In the genomic region with DNA sequence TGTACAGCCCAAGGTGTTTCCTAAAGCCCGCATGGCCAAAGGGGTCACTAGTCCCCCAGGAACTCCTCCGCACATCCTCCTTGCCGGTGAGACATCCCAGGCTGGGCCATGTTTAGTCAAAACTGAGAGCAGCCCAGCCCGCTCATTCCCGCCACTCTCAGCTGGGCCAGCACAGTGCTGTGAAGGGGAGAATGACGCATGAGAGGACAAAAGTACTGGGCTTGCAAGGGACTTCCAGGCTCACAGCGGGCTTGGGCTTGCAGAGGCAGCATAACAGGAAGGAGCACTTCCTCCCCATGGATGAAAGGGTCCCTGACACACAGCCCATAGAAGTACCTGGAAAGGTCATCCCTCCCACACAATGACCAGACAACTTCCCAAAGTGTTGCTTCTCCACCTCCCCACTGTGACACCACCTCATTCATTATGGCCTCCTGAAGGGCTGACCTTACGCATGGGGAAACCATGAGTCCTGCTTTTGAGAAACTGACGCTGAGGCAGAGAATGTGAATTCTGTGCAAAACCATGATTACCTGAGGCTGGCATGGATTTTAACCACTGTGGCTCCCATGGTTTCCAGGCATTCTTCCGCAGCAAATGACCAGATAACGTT, we compare ENCODE assay signal across 13 cellular contexts. TPM values are rescaled to one million over a fixed set of nuclear protein-coding genes. Genes with fewer than 3 reads are reported as not detected.
A peak's percentile ranks its signal among the peaks of the same experiment; 100 is the strongest.
DNase-seq lines count a peak whose midpoint lies in the region; ATAC-seq and TF ChIP-seq lines count a peak whose summit lies in the region.
"Had no signal": no experiment of that assay in that cellular context is flagged by ENCODE, and none has a peak within 500 bp of the region (broad histone marks: within the 10 kb centered on the region; RNA-seq: fewer than 3 reads in every experiment).

No MANE protein-coding gene starts in this region.

- no peak for TF ChIP-seq EP300 in gastroesophageal sphincter (IDR thresholded peaks at IDR 0.05)

- no peaks in the 10 kb centered on the region for H4K20me1 ChIP-seq in BLaER1 treated with 17β-estradiol and CSF1 and Interleukin-3, amounts not matched to agents 10 nM and 100 nM

- H2AFZ ChIP-seq in neuronal stem cell (ENCODE audit: low read length), result peak overlapping the region; percentile 32

- no peak for TF ChIP-seq CTCF in gastroesophageal sphincter (IDR thresholded peaks at IDR 0.05)

- H2BK120ac ChIP-seq in neuronal stem cell (ENCODE audit: low read depth, low read length), result no peak overlapping the region

- H3K4ac ChIP-seq in neuronal stem cell (ENCODE audit: low read length), result no peak overlapping the region

- no peak overlapping the region for H2BK15ac ChIP-seq in neuronal stem cell (ENCODE audit: low read length)

- no peak for DNase-seq in neuronal stem cell (ENCODE audit: low spot score)
- DNase-seq in AG08395 (ENCODE audit: low spot score), result no peak
- no peak for DNase-seq in effector CD4-positive, alpha-beta T cell
- no peak for DNase-seq in NOMO-1 treated with dmso at 0.1 percent for 144 hours (lab: John Stamatoyannopoulos, UW; ENCODE audit: unreplicated experiment)
- DNase-seq in SHP77 treated with DMSO at 0.1 percent for 48 hours (lab: John Stamatoyannopoulos, UW), result no peak
- DNase-seq: activated naive CD8-positive, alpha-beta T cell treated with anti-CD3 and anti-CD28 coated beads, Interleukin-2, amount 10 ng/mL, durations not matched to agents 7 days and 5 days; cortex of kidney; GF-D8; NCI-H526 treated with DMSO at 0.1 percent for 48 hours had no signal

- peaks cover 52 to 99% (median 90%) of the 10 kb centered on the region in 10 experiments for H3K4me1 ChIP-seq in BLaER1 treated with 17β-estradiol and CSF1 and Interleukin-3, amounts not matched to agents 10 nM and 100 nM
- H3K4me1 ChIP-seq in HUES48 (ENCODE audit: control insufficient read depth, insufficient read depth, low read length) (peaks cover 11% of the 10 kb centered on the region), gastroesophageal sphincter (no peaks in the 10 kb centered on the region), neuronal stem cell (ENCODE audit: control insufficient read depth in 2 of 2, insufficient read depth in 1 of 2, low read depth in 1 of 2, low read length in 2 of 2) (peaks cover 4 to 7% of the 10 kb centered on the region in 2 donors)
- H3K4me1 ChIP-seq: SJSA1 had no signal

- no peak overlapping the region for H2BK12ac ChIP-seq in neuronal stem cell (ENCODE audit: low read length)

- peak overlapping the region in 10 of 11 experiments; percentile 5 to 64 (median 48); a peak in 12 of 22 replicates for H3K9ac ChIP-seq in BLaER1 treated with 17β-estradiol and CSF1 and Interleukin-3, amounts not matched to agents 10 nM and 100 nM
- H3K9ac ChIP-seq in HUES48 (ENCODE audit: low read depth, low read length) (no peak overlapping the region), neuronal stem cell (ENCODE audit: low read depth, low read length, poor library complexity) (no peak overlapping the region)

- H3K4me3 ChIP-seq in BLaER1 treated with 17β-estradiol and CSF1 and Interleukin-3, amounts not matched to agents 10 nM and 100 nM, result peak overlapping the region in 1 of 10 experiments; percentile 9; a peak in 1 of 20 replicates
- H3K4me3 ChIP-seq in HUES48 (ENCODE audit: low read depth, low read length) (no peak overlapping the region), gastroesophageal sphincter (no peak overlapping the region), neuronal stem cell (ENCODE audit: low read length in 2 of 2) (no peak overlapping the region)
- H3K4me3 ChIP-seq: SJSA1 had no signal

- H2AK5ac ChIP-seq in neuronal stem cell (ENCODE audit: low read depth, low read length), result no peak overlapping the region

- H3K23ac ChIP-seq in neuronal stem cell (ENCODE audit: low read depth, low read length, poor library complexity), result no peak overlapping the region

- no peak overlapping the region for H2BK5ac ChIP-seq in neuronal stem cell (ENCODE audit: low read length)

- no peaks in the 10 kb centered on the region for H3K27me3 ChIP-seq in BLaER1 treated with 17β-estradiol and CSF1 and Interleukin-3, amounts not matched to agents 10 nM and 100 nM
- H3K27me3 ChIP-seq in HUES48 (ENCODE audit: control insufficient read depth, insufficient read depth, low read length) (no peaks in the 10 kb centered on the region), gastroesophageal sphincter (no peaks in the 10 kb centered on the region), neuronal stem cell (ENCODE audit: control insufficient read depth in 3 of 3, insufficient read depth in 3 of 3, low read depth in 1 of 3, low read length in 3 of 3) (no peaks in the 10 kb centered on the region)
- H3K27me3 ChIP-seq: SJSA1 had no signal

- H3K36me3 ChIP-seq in BLaER1 treated with 17β-estradiol and CSF1 and Interleukin-3, amounts not matched to agents 10 nM and 100 nM, result no peaks in the 10 kb centered on the region
- H3K36me3 ChIP-seq in HUES48 (ENCODE audit: control insufficient read depth, insufficient read depth, low read length), result peaks cover 7% of the 10 kb centered on the region; the same call in 1 of the 2 replicates
- no peaks in the 10 kb centered on the region for H3K36me3 ChIP-seq in gastroesophageal sphincter
- no peaks in the 10 kb centered on the region for H3K36me3 ChIP-seq in neuronal stem cell (replicated peaks in 1 of 2; ENCODE audit: control insufficient read depth in 2 of 2, insufficient read depth in 2 of 2, low read length in 2 of 2)
- H3K36me3 ChIP-seq: SJSA1 had no signal

- peaks cover 0 to 5% (median under 1%) of the 10 kb centered on the region in 11 experiments; a peak in 8 of 22 replicates for H3K9me3 ChIP-seq in BLaER1 treated with 17β-estradiol and CSF1 and Interleukin-3, amounts not matched to agents 10 nM and 100 nM (replicated peaks in 1 of 11)
- H3K9me3 ChIP-seq in HUES48 (ENCODE audit: control insufficient read depth, insufficient read depth, low read length) (no peaks in the 10 kb centered on the region), gastroesophageal sphincter (peaks cover 0 to 3% (median 0%) of the 10 kb centered on the region in 3 donors), neuronal stem cell (replicated peaks in 1 of 2; ENCODE audit: control insufficient read depth in 2 of 2, insufficient read depth in 1 of 2, low read depth in 1 of 2, low read length in 2 of 2) (peaks cover 0 to 2% of the 10 kb centered on the region in 2 donors)
- H3K9me3 ChIP-seq: SJSA1 had no signal

- peak; percentile 39 for ATAC-seq in gastroesophageal sphincter

- no peak overlapping the region for H4K91ac ChIP-seq in neuronal stem cell (ENCODE audit: low read depth, low read length, poor library complexity)

- no peak overlapping the region for H4K8ac ChIP-seq in neuronal stem cell (ENCODE audit: low read depth, low read length)

- TF ChIP-seq POLR2A in gastroesophageal sphincter (IDR thresholded peaks at IDR 0.05), result no peak

- no peaks in the 10 kb centered on the region for H3K79me1 ChIP-seq in neuronal stem cell (ENCODE audit: low read depth, low read length)

- H3K27ac ChIP-seq in BLaER1 treated with 17β-estradiol and CSF1 and Interleukin-3, amounts not matched to agents 10 nM and 100 nM, result peak overlapping the region in 9 of 11 experiments; percentile 71 to 92 (median 87); a peak in 19 of 22 replicates
- H3K27ac ChIP-seq in HUES48 (ENCODE audit: low read depth, low read length) (peak overlapping the region; percentile 15), gastroesophageal sphincter (peak overlapping the region in 3 of 4 donors; percentile 17 to 47 (median 43)), neuronal stem cell (replicated peaks; ENCODE audit: low read length) (no peak overlapping the region)
- H3K27ac ChIP-seq: SJSA1 had no signal

- peak overlapping the region; percentile 55 to 97 (median 87) for H3K4me2 ChIP-seq in BLaER1 treated with 17β-estradiol and CSF1 and Interleukin-3, amounts not matched to agents 10 nM and 100 nM
- no peak overlapping the region for H3K4me2 ChIP-seq in neuronal stem cell (ENCODE audit: insufficient read depth, low read length, poor library complexity, severe bottlenecking)

- 78 to 93% methylated on average over 4 of the region's 11 CpGs for WGBS in gastroesophageal sphincter (ENCODE audit: low coverage in 1 of 2), 2 donors
- no CpG with 5 or more reads among the region's 11 CpGs for WGBS in neuronal stem cell (ENCODE audit: extremely low coverage in 2 of 2, insufficient read length in 2 of 2, insufficient replicate concordance in 1 of 2), 2 donors

- H3K18ac ChIP-seq in neuronal stem cell (ENCODE audit: low read length), result peak overlapping the region; percentile 20

- H3K14ac ChIP-seq in neuronal stem cell (ENCODE audit: low read length), result no peak overlapping the region

RNA-seq across cellular contexts. Expression of a gene that starts 19.1 kb away (rescaled TPM):
- total RNA-seq in gastroesophageal sphincter, result 10 to 100 TPM; 32.2 to 65.2 (median 51.0) TPM
- 0.33 TPM for polyA plus RNA-seq in neuronal stem cell (2013, experiment 1 of 2)
- polyA plus RNA-seq in neuronal stem cell (2013, experiment 2 of 2), result 0.37 TPM

Comparison
In these comparisons a context has a peak if more than half of its experiments do, and no peak if none do; other contexts are left out.
1. H3K9ac ChIP-seq: peak in BLaER1 treated with 17β-estradiol and CSF1 and Interleukin-3, amounts not matched to agents 10 nM and 100 nM (10 of 11); none in HUES48 (single experiment) and neuronal stem cell (single experiment).